In genomic region chr14:94557327-94557726, GRCh38 we compare ENCODE assay signal across 10 cellular contexts. TPM values are rescaled to one million over a fixed set of nuclear protein-coding genes. Genes with fewer than 3 reads are reported as not detected.
"Had no signal": no experiment of that assay in that cellular context is flagged by ENCODE, and none has a peak within 500 bp of the region (broad histone marks: within the 10 kb centered on the region; RNA-seq: fewer than 3 reads in every experiment).

No MANE protein-coding gene starts in this region.

- ATAC-seq: K562 had no signal

- H3K4me3 ChIP-seq: K562 had no signal

- DNase-seq: IMR-90, KBM-7, KG1 had no signal

- H3K4me2 ChIP-seq: KMS-11 had no signal

- H3K4me3 Mint-ChIP-seq: IgD-negative memory B cell had no signal

- H3K4me1 Mint-ChIP-seq: IgD-negative memory B cell had no signal

- H3K27ac Mint-ChIP-seq: IgD-negative memory B cell had no signal

- H3K27ac ChIP-seq: HL-60, KMS-11 had no signal

- FAIRE-seq: HTR-8/SVneo, K562 had no signal

- H3K9ac ChIP-seq: KMS-11 had no signal

RNA-seq across cellular contexts. Expression of gene SERPINA4, which starts 3.9 kb away (rescaled TPM):
- total RNA-seq: HT1080, IMR-90, K562 had no signal
- polyA plus RNA-seq: IgD-negative memory B cell, IMR-90, K562 had no signal

RNA-seq across cellular contexts. Expression of gene SERPINA5, which starts 23.9 kb away (rescaled TPM):
- total RNA-seq: HT1080, IMR-90 had no signal
- polyA plus RNA-seq: IgD-negative memory B cell, IMR-90, K562 had no signal

RNA-seq across cellular contexts. Expression of gene SERPINA12, which starts 48.1 kb away (rescaled TPM):
- total RNA-seq: HT-29, HT1080, IMR-90, K562 had no signal
- polyA plus RNA-seq: IgD-negative memory B cell, IMR-90, K562 had no signal

RNA-seq across cellular contexts. Expression of gene SERPINA3, which starts 54.9 kb away (rescaled TPM):
- total RNA-seq: HT1080 had no signal
- polyA plus RNA-seq: IgD-negative memory B cell, K562 had no signal
